Comparison of ENCODE assay signal across 8 cellular contexts in the genomic region with DNA sequence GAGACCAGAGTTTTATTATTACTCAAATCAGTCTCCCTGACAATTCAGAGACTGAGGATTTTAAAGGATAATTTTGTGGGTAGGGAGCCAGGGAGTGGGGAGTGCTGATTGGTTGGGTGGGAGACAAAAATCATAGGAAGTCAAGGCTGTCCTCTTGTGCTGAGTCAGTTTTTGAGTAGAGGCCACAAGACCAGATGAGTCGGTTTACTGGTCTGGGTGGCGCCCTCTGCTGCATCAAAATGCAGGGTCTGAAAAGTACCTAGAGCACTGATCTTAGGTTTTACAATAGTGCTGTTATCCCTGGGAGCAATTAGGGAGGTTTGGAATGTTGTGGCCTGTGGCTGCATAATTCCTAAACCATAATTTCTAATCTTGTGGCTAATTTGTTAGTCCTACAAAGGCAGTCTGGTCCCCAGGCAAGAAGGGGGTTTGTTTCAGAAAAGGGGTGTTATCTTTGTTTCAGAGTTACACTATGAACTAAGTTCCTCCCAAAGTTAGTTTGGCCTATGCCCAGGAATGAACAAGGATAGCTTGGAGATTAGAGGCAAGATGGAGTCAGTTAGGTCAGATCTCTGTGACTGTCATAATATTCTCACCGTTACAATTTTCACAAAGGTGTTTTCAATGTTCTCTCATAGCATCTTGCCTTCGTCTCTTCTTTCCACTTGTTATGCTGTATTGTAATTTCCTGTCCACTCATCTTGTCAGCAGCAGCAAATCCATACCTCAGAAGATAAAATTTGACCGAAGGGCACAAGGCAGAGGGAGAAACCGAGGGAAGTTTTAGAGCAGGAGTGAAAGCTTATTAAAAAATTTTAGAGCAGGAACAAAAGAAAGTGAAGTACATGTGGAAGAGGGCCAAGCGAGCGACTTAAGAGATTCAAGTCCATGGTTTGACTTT. TPM values are rescaled to one million over a fixed set of nuclear protein-coding genes. Genes with fewer than 3 reads are reported as not detected.
A peak's percentile ranks its signal among the peaks of the same experiment; 100 is the strongest.
DNase-seq lines count a peak whose midpoint lies in the region; ATAC-seq and TF ChIP-seq lines count a peak whose summit lies in the region.

No MANE protein-coding gene starts in this region.

- ATAC-seq in mucosa of descending colon (peak; percentile 57), HG02884 (IDR thresholded peaks at IDR 0.05; ENCODE audit: unreplicated experiment) (no peak)
- ATAC-seq in stimulated activated naive B cell treated with anti-CD40 and anti-IgM and Interleukin-4, amounts not matched to agents 10 μg/mL and 1 μg/mL and 100 μg/mL, for 72 hours (replicated peaks) = peak; percentile 30 to 38

- H3K4me1 ChIP-seq in HEK293 (ENCODE audit: control insufficient read depth, insufficient read depth, low read length) = peaks cover 16% of the 10 kb centered on the region
- H3K4me1 ChIP-seq in mucosa of descending colon (ENCODE audit: low read depth) = peaks cover 40% of the 10 kb centered on the region

- H3K4me3 ChIP-seq in HEK293 (ENCODE audit: low read depth, low read length) (no peak overlapping the region), mucosa of descending colon (no peak overlapping the region)

- no peaks in the 10 kb centered on the region for H3K36me3 Mint-ChIP-seq in activated CD4-positive, alpha-beta T cell treated with anti-CD3 and anti-CD28 coated beads, Interleukin-2, amount 10 ng/mL, durations not matched to agents 7 days and 5 days (ENCODE audit: low read depth)
- no peaks in the 10 kb centered on the region for H3K36me3 Mint-ChIP-seq in stimulated activated naive B cell treated with anti-CD40 and anti-IgM and Interleukin-4, amounts not matched to agents 10 μg/mL and 1 μg/mL and 100 μg/mL, for 72 hours

- no peak overlapping the region for H3K27ac ChIP-seq in HEK293 (ENCODE audit: extremely low read depth, low read depth, low read length)

- H3K4me3 Mint-ChIP-seq in activated CD4-positive, alpha-beta T cell treated with anti-CD3 and anti-CD28 coated beads, Interleukin-2, amount 10 ng/mL, durations not matched to agents 7 days and 5 days = no peak overlapping the region
- no peak overlapping the region for H3K4me3 Mint-ChIP-seq in stimulated activated naive B cell treated with anti-CD40 and anti-IgM and Interleukin-4, amounts not matched to agents 10 μg/mL and 1 μg/mL and 100 μg/mL, for 72 hours

- TF ChIP-seq CTCF in HEK293 (tag by site-specific recombination; IDR thresholded peaks at IDR 0.05) = peak; percentile 47; the same call in 1 of the 2 replicates
- TF ChIP-seq CTCF in mucosa of descending colon (IDR thresholded peaks at IDR 0.05) = peak; percentile 15

- H3K4me1 Mint-ChIP-seq in activated CD4-positive, alpha-beta T cell treated with anti-CD3 and anti-CD28 coated beads, Interleukin-2, amount 10 ng/mL, durations not matched to agents 7 days and 5 days = peaks cover 29% of the 10 kb centered on the region
- H3K4me1 Mint-ChIP-seq in stimulated activated naive B cell treated with anti-CD40 and anti-IgM and Interleukin-4, amounts not matched to agents 10 μg/mL and 1 μg/mL and 100 μg/mL, for 72 hours = peaks cover 31 to 57% of the 10 kb centered on the region in 2 donors

- no peaks in the 10 kb centered on the region for H3K9me3 Mint-ChIP-seq in activated CD4-positive, alpha-beta T cell treated with anti-CD3 and anti-CD28 coated beads, Interleukin-2, amount 10 ng/mL, durations not matched to agents 7 days and 5 days
- H3K9me3 Mint-ChIP-seq in stimulated activated naive B cell treated with anti-CD40 and anti-IgM and Interleukin-4, amounts not matched to agents 10 μg/mL and 1 μg/mL and 100 μg/mL, for 72 hours = no peaks in the 10 kb centered on the region

- POLR2A ChIA-PET in HEK293 (lab: Yijun Ruan, JAX) = no interaction called here
- POLR2A ChIA-PET in activated CD4-positive, alpha-beta T cell treated with anti-CD3 and anti-CD28 coated beads, Interleukin-2, amount 10 ng/mL, durations not matched to agents 7 days and 5 days (lab: Charles Lee) = no interaction called here

- H3K9me3 ChIP-seq in HEK293 (ENCODE audit: control insufficient read depth, insufficient read depth, low read depth, low read length) = no peaks in the 10 kb centered on the region
- no peaks in the 10 kb centered on the region for H3K9me3 ChIP-seq in mucosa of descending colon

- peak; percentile 73 for DNase-seq in ELR (ENCODE audit: low read depth)
- peak; percentile 21 for DNase-seq in NCI-H345 treated with DMSO at 0.1 percent for 48 hours (lab: John Stamatoyannopoulos, UW; ENCODE audit: unreplicated experiment)
- peak; percentile 66 for DNase-seq in activated CD4-positive, alpha-beta T cell treated with anti-CD3 and anti-CD28 coated beads, Interleukin-2, amount 10 ng/mL, durations not matched to agents 7 days and 5 days
- DNase-seq in effector CD8-positive, alpha-beta T cell (lab: John Stamatoyannopoulos, UW) = peak; percentile 6
- peak; percentile 81 to 92 (median 82) for DNase-seq in mucosa of descending colon
- peak; percentile 42 for DNase-seq in stimulated activated naive B cell treated with anti-CD40 and anti-IgM and Interleukin-4, amounts not matched to agents 10 μg/mL and 1 μg/mL and 100 μg/mL, for 72 hours

- H3K27ac Mint-ChIP-seq in activated CD4-positive, alpha-beta T cell treated with anti-CD3 and anti-CD28 coated beads, Interleukin-2, amount 10 ng/mL, durations not matched to agents 7 days and 5 days = peak overlapping the region; percentile 92
- H3K27ac Mint-ChIP-seq in stimulated activated naive B cell treated with anti-CD40 and anti-IgM and Interleukin-4, amounts not matched to agents 10 μg/mL and 1 μg/mL and 100 μg/mL, for 72 hours = peak overlapping the region; percentile 98

- H3K36me3 ChIP-seq in HEK293 (ENCODE audit: control insufficient read depth in 2 of 2, insufficient read depth in 1 of 2, low read length in 2 of 2) = no peaks in the 10 kb centered on the region
- no peaks in the 10 kb centered on the region for H3K36me3 ChIP-seq in mucosa of descending colon (ENCODE audit: low read depth)

- intact Hi-C loops in mucosa of descending colon (cut with DNase I, micrococcal nuclease) = no loop called here

- CTCF ChIA-PET in HEK293 (lab: Yijun Ruan, JAX) = interaction anchor here (0.6 to 2.2 kb wide), 11 partner anchors 17 to 1083 kb away, joined by 3 to 12 read pairs (median 3); no protein-coding TSS in a partner anchor
- CTCF ChIA-PET in activated CD4-positive, alpha-beta T cell treated with anti-CD3 and anti-CD28 coated beads, Interleukin-2, amount 10 ng/mL, durations not matched to agents 7 days and 5 days (lab: Charles Lee) = no interaction called here

- H3K27me3 Mint-ChIP-seq in activated CD4-positive, alpha-beta T cell treated with anti-CD3 and anti-CD28 coated beads, Interleukin-2, amount 10 ng/mL, durations not matched to agents 7 days and 5 days = no peaks in the 10 kb centered on the region
- no peaks in the 10 kb centered on the region for H3K27me3 Mint-ChIP-seq in stimulated activated naive B cell treated with anti-CD40 and anti-IgM and Interleukin-4, amounts not matched to agents 10 μg/mL and 1 μg/mL and 100 μg/mL, for 72 hours

TF ChIP-seq in HEK293, 187 proteins besides CTCF, POLR2A, EP300 and RAD21 (continues in another document):
- no peak for TF ChIP-seq ZNF132 (tag by site-specific recombination; IDR thresholded peaks at IDR 0.05; ENCODE audit: borderline replicate concordance)
- no peak for TF ChIP-seq ZNF530 (tag by site-specific recombination; IDR thresholded peaks at IDR 0.05; ENCODE audit: low read depth)
- TF ChIP-seq ZNF654 (tag by site-specific recombination; IDR thresholded peaks at IDR 0.05; ENCODE audit: low read depth) = peak; percentile 49; the same call in 1 of the 2 replicates
- TF ChIP-seq, protein P1, sequence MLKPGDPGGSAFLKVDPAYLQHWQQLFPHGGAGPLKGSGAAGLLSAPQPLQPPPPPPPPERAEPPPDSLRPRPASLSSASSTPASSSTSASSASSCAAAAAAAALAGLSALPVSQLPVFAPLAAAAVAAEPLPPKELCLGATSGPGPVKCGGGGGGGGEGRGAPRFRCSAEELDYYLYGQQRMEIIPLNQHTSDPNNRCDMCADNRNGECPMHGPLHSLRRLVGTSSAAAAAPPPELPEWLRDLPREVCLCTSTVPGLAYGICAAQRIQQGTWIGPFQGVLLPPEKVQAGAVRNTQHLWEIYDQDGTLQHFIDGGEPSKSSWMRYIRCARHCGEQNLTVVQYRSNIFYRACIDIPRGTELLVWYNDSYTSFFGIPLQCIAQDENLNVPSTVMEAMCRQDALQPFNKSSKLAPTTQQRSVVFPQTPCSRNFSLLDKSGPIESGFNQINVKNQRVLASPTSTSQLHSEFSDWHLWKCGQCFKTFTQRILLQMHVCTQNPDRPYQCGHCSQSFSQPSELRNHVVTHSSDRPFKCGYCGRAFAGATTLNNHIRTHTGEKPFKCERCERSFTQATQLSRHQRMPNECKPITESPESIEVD (tag by site-specific recombination; IDR thresholded peaks at IDR 0.05) = no peak
- TF ChIP-seq TRIM28 (IDR thresholded peaks at IDR 0.05; ENCODE audit: borderline replicate concordance, low read length) = no peak
- no peak for TF ChIP-seq YY1 (tag by site-specific recombination; IDR thresholded peaks at IDR 0.05)
- TF ChIP-seq ZNF623 (tag by site-specific recombination; IDR thresholded peaks at IDR 0.05) = no peak
- no peak for TF ChIP-seq ZBTB21 (tag by site-specific recombination; IDR thresholded peaks at IDR 0.05)
- peak; percentile 55 for TF ChIP-seq ZBTB17 (tag by site-specific recombination; IDR thresholded peaks at IDR 0.05)
- TF ChIP-seq BCL11B (tag by site-specific recombination; IDR thresholded peaks at IDR 0.05; ENCODE audit: low read depth) = no peak
- no peak for TF ChIP-seq ZNF830 (tag by site-specific recombination; IDR thresholded peaks at IDR 0.05; ENCODE audit: low read depth)
- TF ChIP-seq OVOL3 (tag by site-specific recombination; IDR thresholded peaks at IDR 0.05) = no peak
- no peak for TF ChIP-seq ZNF341 (tag by site-specific recombination; IDR thresholded peaks at IDR 0.05; ENCODE audit: low read depth)
- no peak for TF ChIP-seq ZBTB20 (tag by site-specific recombination; IDR thresholded peaks at IDR 0.05)
- TF ChIP-seq ZNF24 (tag by site-specific recombination; IDR thresholded peaks at IDR 0.05) = no peak
- TF ChIP-seq ZNF211 (tag by site-specific recombination; IDR thresholded peaks at IDR 0.05; ENCODE audit: low read depth) = no peak
- peak; percentile 41; the same call in 1 of the 2 replicates for TF ChIP-seq ZNF660 (tag by site-specific recombination; IDR thresholded peaks at IDR 0.05)

RNA-seq across cellular contexts. Expression of a gene that starts 59.2 kb away (rescaled TPM):
- 10 to 100 TPM; 68.4 to 77.4 TPM for total RNA-seq in activated CD4-positive, alpha-beta T cell treated with anti-CD3 and anti-CD28 coated beads, Interleukin-2, amount 10 ng/mL, durations not matched to agents 7 days and 5 days
- 100 to 1,000 TPM in 2 of 3 donors, 10 to 100 TPM in 1; 90.8 to 131 (median 127) TPM for total RNA-seq in mucosa of descending colon

Comparison
In these comparisons a context has a peak if more than half of its experiments do, and no peak if none do; other contexts are left out.
1. DNase-seq: peak in every context shown above with its lines; median percentile 82 in mucosa of descending colon; 73 in ELR; 66 in activated CD4-positive, alpha-beta T cell treated with anti-CD3 and anti-CD28 coated beads, Interleukin-2, amount 10 ng/mL, durations not matched to agents 7 days and 5 days; 42 in stimulated activated naive B cell treated with anti-CD40 and anti-IgM and Interleukin-4, amounts not matched to agents 10 μg/mL and 1 μg/mL and 100 μg/mL, for 72 hours; 21 in NCI-H345 treated with DMSO at 0.1 percent for 48 hours; 6 in effector CD8-positive, alpha-beta T cell.